ENCODE assay signal across 1 cellular context in the genomic region with DNA sequence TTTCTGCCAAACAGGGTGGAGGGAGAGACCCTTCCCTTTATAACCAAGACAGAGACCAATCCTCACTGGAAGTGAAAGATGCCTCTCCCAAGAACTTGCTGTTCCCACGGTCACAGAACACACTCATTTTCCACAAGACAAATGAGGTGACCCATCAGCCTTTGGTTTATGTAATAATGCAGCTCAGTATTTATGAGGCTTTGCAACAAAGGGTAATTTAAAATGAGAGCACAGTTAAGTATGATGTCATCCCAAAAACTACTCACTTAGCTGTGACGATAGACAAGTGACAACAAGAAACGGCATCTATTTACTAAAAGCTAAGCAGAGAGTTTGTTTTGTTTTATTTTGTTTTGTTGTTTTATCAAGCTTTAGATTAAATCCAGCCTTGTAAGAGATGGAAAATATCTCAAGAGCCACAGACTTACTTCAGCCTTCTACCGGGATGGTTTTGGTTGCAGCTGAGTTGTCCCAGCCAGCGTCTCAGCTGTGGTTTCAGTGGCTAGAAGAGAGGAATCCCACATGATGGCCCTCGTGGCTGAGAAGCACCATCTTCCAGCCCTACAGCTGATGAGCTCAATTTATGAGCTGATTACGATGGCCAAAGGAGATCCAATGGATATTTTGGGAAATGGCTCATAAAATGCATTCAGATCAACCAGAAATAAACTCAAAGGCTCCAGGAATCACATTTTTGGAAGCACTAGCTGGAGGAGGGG.
TF ChIP-seq lines count a peak whose summit lies in the region.

No MANE protein-coding gene starts in this region.

TF ChIP-seq in IMR-90, 13 proteins besides CTCF, POLR2A, EP300 and RAD21 (continued from another document):
- TF ChIP-seq RFX5 (IDR thresholded peaks at IDR 0.05; ENCODE audit: low read depth, low read length) = no peak
